In the genomic region with DNA sequence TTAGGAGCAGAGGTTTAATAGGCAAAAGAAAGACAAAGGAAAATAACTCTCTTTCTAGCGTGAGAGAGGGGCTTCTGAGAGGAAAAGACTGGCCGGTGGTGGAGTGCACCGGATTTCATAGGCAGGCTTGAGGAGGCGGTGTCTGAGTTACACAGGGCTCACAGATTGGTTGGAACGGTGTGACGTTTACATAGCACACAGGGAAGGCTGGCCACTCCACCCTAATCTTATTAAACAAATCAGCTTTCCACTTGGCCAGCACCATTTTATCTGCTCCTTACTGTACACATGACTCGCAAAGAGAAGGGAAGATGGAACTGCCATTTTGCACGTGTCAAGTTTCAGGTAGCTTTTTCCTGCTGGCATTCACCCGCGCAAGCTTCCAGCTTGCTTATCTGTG, we compare ENCODE assay signal across 1 cellular context.
TF ChIP-seq lines count a peak whose summit lies in the region.

No MANE protein-coding gene starts in this region.

TF ChIP-seq in H1, 55 proteins besides CTCF, POLR2A, EP300 and RAD21 (continued from another document):
- no peak for TF ChIP-seq E2F6 (IDR thresholded peaks at IDR 0.05)
